In genomic region chr2:217954051-217954450, GRCh38 we compare ENCODE assay signal across 15 cellular contexts. TPM values are rescaled to one million over a fixed set of nuclear protein-coding genes. Genes with fewer than 3 reads are reported as not detected.
A peak's percentile ranks its signal among the peaks of the same experiment; 100 is the strongest.
DNase-seq lines count a peak whose midpoint lies in the region; ATAC-seq lines count a peak whose summit lies in the region.
"Had no signal": no experiment of that assay in that cellular context is flagged by ENCODE, and none has a peak within 500 bp of the region (broad histone marks: within the 10 kb centered on the region; RNA-seq: fewer than 3 reads in every experiment).

No MANE protein-coding gene starts in this region.

- H3K36me3 ChIP-seq in urinary bladder (ENCODE audit: insufficient read depth), result no peaks in the 10 kb centered on the region

- DNase-seq in Right ventricle myocardium superior (no peak), left cardiac atrium (no peak), left lobe of liver (ENCODE audit: low spot score) (peak; percentile 34), sciatic nerve (ENCODE audit: low spot score) (peak; percentile 39), MV-4-11 (lab: John Stamatoyannopoulos, UW) (no peak), NCI-H82 (lab: John Stamatoyannopoulos, UW) (no peak)
- DNase-seq: activated CD4-positive, alpha-beta memory T cell treated with anti-CD3 and anti-CD28 coated beads for 36 hours; CD4-positive, alpha-beta memory T cell; hypothalamus; NCI-H226; stimulated activated naive B cell treated with anti-CD40 and anti-IgM and Interleukin-4, amounts not matched to agents 10 μg/mL and 1 μg/mL and 100 μg/mL, for 72 hours had no signal

- peak overlapping the region; percentile 44 for H3K27ac ChIP-seq in urinary bladder (ENCODE audit: low read depth)
- H3K27ac ChIP-seq: KMS-11, SK-N-MC had no signal

- intact Hi-C loops in Right ventricle myocardium superior (cut with DNase I), result no loop called here
- intact Hi-C loops in left cardiac atrium (cut with DNase I), result no loop called here
- intact Hi-C loops in sciatic nerve (cut with DNase I), result no loop called here

- ATAC-seq in Right ventricle myocardium superior (ENCODE audit: poor library complexity) (peak; percentile 21), left cardiac atrium (no peak), left lobe of liver (no peak), sciatic nerve (no peak), GM19324 (IDR thresholded peaks at IDR 0.05; ENCODE audit: low FRiP score, unreplicated experiment) (no peak)
- ATAC-seq: stimulated activated naive B cell treated with anti-CD40 and anti-IgM and Interleukin-4, amounts not matched to agents 10 μg/mL and 1 μg/mL and 100 μg/mL, for 72 hours had no signal

- no peak overlapping the region for H3K4me3 ChIP-seq in urinary bladder (ENCODE audit: low read depth, low read length)
- H3K4me3 ChIP-seq: SK-N-MC had no signal

- H3K4me1 ChIP-seq in urinary bladder (ENCODE audit: insufficient read depth), result peaks cover 3% of the 10 kb centered on the region

- WGBS in urinary bladder, result 78% methylated on average over 9 of the region's 9 CpGs

RNA-seq across cellular contexts. Expression of gene TNS1, which starts 48.7 kb away (rescaled TPM):
- total RNA-seq in Right ventricle myocardium superior (722 TPM), left cardiac atrium (100 to 1,000 TPM; 436 to 508 TPM), left lobe of liver (102 TPM), sciatic nerve (703 TPM), urinary bladder (191 TPM)
- 576 TPM for polyA plus RNA-seq in urinary bladder
- polyA plus RNA-seq: CD4-positive, alpha-beta memory T cell had no signal

Comparison
In these comparisons a context has a peak if more than half of its experiments do, and no peak if none do; other contexts are left out.
1. DNase-seq: peak in left lobe of liver (single experiment) and sciatic nerve (single experiment); none in Right ventricle myocardium superior (single experiment), left cardiac atrium (single experiment), MV-4-11 (single experiment) and NCI-H82 (single experiment).